ENCODE assay signal across 5 cellular contexts in the genomic region with DNA sequence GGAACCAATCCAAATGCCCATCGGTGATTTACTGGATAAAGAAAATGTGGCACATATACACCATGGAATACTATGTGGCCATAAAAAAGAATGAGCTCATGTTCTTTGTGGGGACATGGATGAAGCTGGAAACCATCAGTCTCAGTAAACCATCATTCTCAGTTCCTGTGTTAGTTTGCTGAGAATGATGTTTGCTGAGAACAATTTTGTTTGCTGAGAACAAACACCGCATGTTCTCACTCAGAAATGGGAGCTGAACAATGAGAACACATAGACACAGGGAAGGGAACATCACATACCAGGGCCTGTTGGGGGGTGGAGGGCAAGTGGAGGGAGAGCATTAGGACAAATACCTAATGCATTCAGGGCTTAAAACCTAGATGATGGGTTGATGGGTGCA.
A peak's percentile ranks its signal among the peaks of the same experiment; 100 is the strongest.
DNase-seq lines count a peak whose midpoint lies in the region; TF ChIP-seq lines count a peak whose summit lies in the region.
"Not testable (repeated sequence)": the region's sequence is repeated elsewhere in the genome, so short reads cannot be mapped to it uniquely, and the experiment has no call there.

No MANE protein-coding gene starts in this region.

- H3K9me3 ChIP-seq in prostate gland = not testable (repeated sequence)

- H3K27ac ChIP-seq in 22Rv1 = peak overlapping the region; percentile 19; the same call in 1 of the 2 replicates
- H3K27ac ChIP-seq in VCaP = peak overlapping the region; percentile 48
- not testable (repeated sequence) for H3K27ac ChIP-seq in prostate gland

- intact Hi-C loops in prostate gland (cut with DNase I) = not testable (repeated sequence)

- TF ChIP-seq CTCF in 22Rv1 (IDR thresholded peaks at IDR 0.05); VCaP (conservative IDR thresholded peaks at IDR 0.05); prostate gland (IDR thresholded peaks at IDR 0.05): not testable (repeated sequence)

- DNase-seq in DMS53 treated with DMSO at 0.1 percent for 48 hours (lab: John Stamatoyannopoulos, UW; ENCODE audit: unreplicated experiment) (peak; percentile 17), NCI-H748 (lab: John Stamatoyannopoulos, UW; ENCODE audit: unreplicated experiment) (peak; percentile 48), prostate gland (ENCODE audit: low spot score) (peak; percentile 12)

- H3K4me1 ChIP-seq in prostate gland (replicated peaks) = not testable (repeated sequence)

- not testable (repeated sequence) for H3K4me3 ChIP-seq in prostate gland

- not testable (repeated sequence) for TF ChIP-seq POLR2A in prostate gland (IDR thresholded peaks at IDR 0.05)

- H3K36me3 ChIP-seq in prostate gland = not testable (repeated sequence)

- H3K27me3 ChIP-seq in prostate gland (replicated peaks; ENCODE audit: insufficient read depth) = not testable (repeated sequence)

- WGBS in prostate gland = 66% methylated on average over 2 of the region's 2 CpGs
